1 cellular context compared by ENCODE assay signal in the genomic region with DNA sequence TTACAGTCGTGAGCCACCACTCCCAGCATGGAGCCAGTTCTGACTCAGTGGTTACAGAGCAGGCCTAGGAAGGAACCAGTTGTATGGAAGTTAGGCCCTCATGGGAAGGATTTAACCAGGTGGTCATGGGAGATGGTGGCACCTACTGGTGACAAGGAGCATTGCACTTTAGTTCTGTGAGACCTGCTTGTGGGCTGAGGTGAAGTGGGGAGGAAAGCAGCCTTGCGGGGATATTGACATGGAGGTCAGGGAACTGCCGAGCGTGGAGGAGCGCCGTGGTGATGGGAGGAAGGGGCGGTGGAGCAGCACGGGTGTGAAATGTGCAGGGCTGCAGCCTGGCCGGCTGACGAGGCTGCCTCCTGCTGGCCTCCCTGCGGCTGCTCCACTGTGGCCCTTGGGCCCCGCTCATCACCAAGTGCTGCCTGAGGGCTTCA.
TF ChIP-seq lines count a peak whose summit lies in the region.

No MANE protein-coding gene starts in this region.

TF ChIP-seq in K562, 482 proteins besides CTCF, POLR2A, EP300 and RAD21 (continued from another document and continues in another):
- TF ChIP-seq ZNF592 (IDR thresholded peaks at IDR 0.05) (peak; percentile 41; the same call in 1 of the 2 replicates), MNT (conservative IDR thresholded peaks at IDR 0.05) (0 out of 4 replicates have a peak, but pooled peaks of 1 of the 2 experiments have one; percentile 25), CTBP1 (IDR thresholded peaks at IDR 0.05; ENCODE audit: borderline replicate concordance) (peak; percentile 56; the same call in 1 of the 2 replicates), MYBL2 (IDR thresholded peaks at IDR 0.05; ENCODE audit: low read depth) (no peak), MYBL2 (CRISPR knock-in tag; IDR thresholded peaks at IDR 0.05; ENCODE audit: borderline replicate concordance) (no peak), DPF2 (IDR thresholded peaks at IDR 0.05) (0 out of 2 replicates have a peak, but pooled peaks have one; percentile 28), XRCC5 (IDR thresholded peaks at IDR 0.05; ENCODE audit: low read depth, low read length) (peak; percentile 85), RCOR1 (IDR thresholded peaks at IDR 0.05; ENCODE audit: borderline replicate concordance in 1 of 2, low read depth in 2 of 2, low read length in 2 of 2) (peak in 1 of 2 experiments; percentile 73; a peak in 2 of 4 replicates), ZNF121 (CRISPR knock-in tag; conservative IDR thresholded peaks at IDR 0.05) (peak; percentile 39; the same call in 1 of the 2 replicates), USF1 (CRISPR knock-in tag; IDR thresholded peaks at IDR 0.05) (peak; percentile 33), STAG1 (CRISPR knock-in tag; IDR thresholded peaks at IDR 0.05; ENCODE audit: borderline replicate concordance) (peak; percentile 31; the same call in 1 of the 2 replicates), CXXC5 (CRISPR knock-in tag; IDR thresholded peaks at IDR 0.05) (peak; percentile 48; the same call in 1 of the 2 replicates), CC2D1A (IDR thresholded peaks at IDR 0.05) (peak; percentile 94), TARDBP (IDR thresholded peaks at IDR 0.05) (0 out of 2 replicates have a peak, but pooled peaks have one; percentile 47), NCOR1 (IDR thresholded peaks at IDR 0.05) (peak; percentile 25; the same call in 1 of the 2 replicates), CBX3 (IDR thresholded peaks at IDR 0.05; ENCODE audit: borderline replicate concordance in 1 of 2, low read length in 2 of 2) (peak in 1 of 2 experiments; percentile 99; a peak in 2 of 3 replicates), HMGXB4 (CRISPR knock-in tag; IDR thresholded peaks at IDR 0.05) (peak; percentile 65; the same call in 1 of the 2 replicates), ATF1 (CRISPR knock-in tag; IDR thresholded peaks at IDR 0.05) (no peak), ATF1 (tag; IDR thresholded peaks at IDR 0.05) (0 out of 2 replicates have a peak, but pooled peaks have one; percentile 12), SMC3 (conservative IDR thresholded peaks at IDR 0.05; ENCODE audit: insufficient read depth, low read depth, low read length) (peak; percentile 69), ZEB2 (IDR thresholded peaks at IDR 0.05) (peak; percentile 65), RBM14 (IDR thresholded peaks at IDR 0.05; ENCODE audit: borderline replicate concordance, insufficient read depth, low read depth, low read length) (no peak), HOMEZ (CRISPR knock-in tag; IDR thresholded peaks at IDR 0.05) (no peak), ZNF165 (CRISPR knock-in tag; IDR thresholded peaks at IDR 0.05; ENCODE audit: borderline replicate concordance) (no peak), ZNF699 (CRISPR knock-in tag; IDR thresholded peaks at IDR 0.05; ENCODE audit: insufficient replicate concordance) (no peak), TRIM28 (IDR thresholded peaks at IDR 0.05) (peak; percentile 98), MAX (CRISPR knock-in tag; IDR thresholded peaks at IDR 0.05) (peak; percentile 71), TFE3 (CRISPR knock-in tag; IDR thresholded peaks at IDR 0.05) (no peak), ZNF445 (CRISPR knock-in tag; IDR thresholded peaks at IDR 0.05; ENCODE audit: low read depth) (no peak), HLTF (IDR thresholded peaks at IDR 0.05) (peak; percentile 85; the same call in 1 of the 2 replicates), SREBF1 (IDR thresholded peaks at IDR 0.05; ENCODE audit: borderline replicate concordance, low read depth, low read length) (no peak), CAMTA2 (CRISPR knock-in tag; conservative IDR thresholded peaks at IDR 0.05) (no peak), GTF2A2 (tag; IDR thresholded peaks at IDR 0.05) (no peak), SOX6 (IDR thresholded peaks at IDR 0.05) (peak; percentile 32; the same call in 1 of the 2 replicates), NCOA2 (IDR thresholded peaks at IDR 0.05; ENCODE audit: partially characterized antibody in 2 of 2) (no peak), HDAC1 (IDR thresholded peaks at IDR 0.05) (peak in 1 of 2 experiments; percentile 41; a peak in 1 of 4 replicates), ZNF507 (tag; conservative IDR thresholded peaks at IDR 0.05) (no peak)
- TF ChIP-seq, protein P1, sequence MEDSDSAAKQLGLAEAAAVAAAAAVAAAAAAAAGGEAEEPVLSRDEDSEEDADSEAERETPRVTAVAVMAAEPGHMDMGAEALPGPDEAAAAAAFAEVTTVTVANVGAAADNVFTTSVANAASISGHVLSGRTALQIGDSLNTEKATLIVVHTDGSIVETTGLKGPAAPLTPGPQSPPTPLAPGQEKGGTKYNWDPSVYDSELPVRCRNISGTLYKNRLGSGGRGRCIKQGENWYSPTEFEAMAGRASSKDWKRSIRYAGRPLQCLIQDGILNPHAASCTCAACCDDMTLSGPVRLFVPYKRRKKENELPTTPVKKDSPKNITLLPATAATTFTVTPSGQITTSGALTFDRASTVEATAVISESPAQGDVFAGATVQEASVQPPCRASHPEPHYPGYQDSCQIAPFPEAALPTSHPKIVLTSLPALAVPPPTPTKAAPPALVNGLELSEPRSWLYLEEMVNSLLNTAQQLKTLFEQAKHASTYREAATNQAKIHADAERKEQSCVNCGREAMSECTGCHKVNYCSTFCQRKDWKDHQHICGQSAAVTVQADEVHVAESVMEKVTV (CRISPR knock-in tag; IDR thresholded peaks at IDR 0.05), result peak; percentile 72
- TF ChIP-seq, protein P2, sequence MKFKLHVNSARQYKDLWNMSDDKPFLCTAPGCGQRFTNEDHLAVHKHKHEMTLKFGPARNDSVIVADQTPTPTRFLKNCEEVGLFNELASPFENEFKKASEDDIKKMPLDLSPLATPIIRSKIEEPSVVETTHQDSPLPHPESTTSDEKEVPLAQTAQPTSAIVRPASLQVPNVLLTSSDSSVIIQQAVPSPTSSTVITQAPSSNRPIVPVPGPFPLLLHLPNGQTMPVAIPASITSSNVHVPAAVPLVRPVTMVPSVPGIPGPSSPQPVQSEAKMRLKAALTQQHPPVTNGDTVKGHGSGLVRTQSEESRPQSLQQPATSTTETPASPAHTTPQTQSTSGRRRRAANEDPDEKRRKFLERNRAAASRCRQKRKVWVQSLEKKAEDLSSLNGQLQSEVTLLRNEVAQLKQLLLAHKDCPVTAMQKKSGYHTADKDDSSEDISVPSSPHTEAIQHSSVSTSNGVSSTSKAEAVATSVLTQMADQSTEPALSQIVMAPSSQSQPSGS (CRISPR knock-in tag; IDR thresholded peaks at IDR 0.05), result no peak
- TF ChIP-seq, protein P3, sequence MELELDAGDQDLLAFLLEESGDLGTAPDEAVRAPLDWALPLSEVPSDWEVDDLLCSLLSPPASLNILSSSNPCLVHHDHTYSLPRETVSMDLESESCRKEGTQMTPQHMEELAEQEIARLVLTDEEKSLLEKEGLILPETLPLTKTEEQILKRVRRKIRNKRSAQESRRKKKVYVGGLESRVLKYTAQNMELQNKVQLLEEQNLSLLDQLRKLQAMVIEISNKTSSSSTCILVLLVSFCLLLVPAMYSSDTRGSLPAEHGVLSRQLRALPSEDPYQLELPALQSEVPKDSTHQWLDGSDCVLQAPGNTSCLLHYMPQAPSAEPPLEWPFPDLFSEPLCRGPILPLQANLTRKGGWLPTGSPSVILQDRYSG (tag; conservative IDR thresholded peaks at IDR 0.05; ENCODE audit: low read depth), result no peak
- TF ChIP-seq, protein P4, sequence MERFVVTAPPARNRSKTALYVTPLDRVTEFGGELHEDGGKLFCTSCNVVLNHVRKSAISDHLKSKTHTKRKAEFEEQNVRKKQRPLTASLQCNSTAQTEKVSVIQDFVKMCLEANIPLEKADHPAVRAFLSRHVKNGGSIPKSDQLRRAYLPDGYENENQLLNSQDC (CRISPR knock-in tag; IDR thresholded peaks at IDR 0.05), result no peak
